In the genomic region with DNA sequence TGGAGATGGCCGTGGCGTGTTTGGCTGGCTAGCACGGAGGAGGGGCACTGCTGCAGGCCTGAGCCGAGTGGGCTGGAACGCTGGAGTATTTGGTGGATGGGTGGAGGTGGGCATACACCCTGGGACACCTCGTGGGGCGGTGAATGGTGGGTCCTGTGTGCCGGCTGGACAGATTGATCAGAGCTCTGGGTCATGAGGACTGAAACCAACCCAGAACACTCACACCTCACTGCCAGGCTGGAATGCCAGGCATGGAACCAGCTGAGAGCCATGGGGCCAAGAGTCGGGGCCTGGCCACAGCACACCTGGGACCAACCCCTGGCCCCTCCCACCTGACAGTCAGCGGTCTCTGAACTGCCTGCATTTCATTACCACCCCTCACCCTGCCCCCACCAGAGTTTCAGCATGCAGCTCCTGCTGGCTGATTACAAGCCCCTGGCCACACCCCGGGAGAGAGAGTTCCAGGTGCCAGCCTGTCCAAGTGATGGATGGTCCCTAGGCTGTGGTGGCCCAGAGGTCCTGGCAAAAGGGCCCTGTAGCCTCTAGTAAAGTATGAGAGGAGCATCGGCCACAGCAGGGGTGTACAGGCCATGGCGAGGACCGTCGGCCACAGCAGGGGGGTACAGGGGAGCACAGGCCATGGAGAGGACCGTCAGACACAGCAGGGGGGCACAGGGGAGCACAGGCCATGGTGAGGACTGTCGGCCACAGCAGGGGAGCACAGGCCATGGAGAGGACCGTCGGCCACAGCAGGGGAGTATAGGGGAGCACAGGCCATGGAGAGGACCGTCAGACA, we compare ENCODE assay signal across 1 cellular context.
TF ChIP-seq lines count a peak whose summit lies in the region.

No MANE protein-coding gene starts in this region.

TF ChIP-seq in H1, 55 proteins besides CTCF, POLR2A, EP300 and RAD21:
- TF ChIP-seq, protein P1, sequence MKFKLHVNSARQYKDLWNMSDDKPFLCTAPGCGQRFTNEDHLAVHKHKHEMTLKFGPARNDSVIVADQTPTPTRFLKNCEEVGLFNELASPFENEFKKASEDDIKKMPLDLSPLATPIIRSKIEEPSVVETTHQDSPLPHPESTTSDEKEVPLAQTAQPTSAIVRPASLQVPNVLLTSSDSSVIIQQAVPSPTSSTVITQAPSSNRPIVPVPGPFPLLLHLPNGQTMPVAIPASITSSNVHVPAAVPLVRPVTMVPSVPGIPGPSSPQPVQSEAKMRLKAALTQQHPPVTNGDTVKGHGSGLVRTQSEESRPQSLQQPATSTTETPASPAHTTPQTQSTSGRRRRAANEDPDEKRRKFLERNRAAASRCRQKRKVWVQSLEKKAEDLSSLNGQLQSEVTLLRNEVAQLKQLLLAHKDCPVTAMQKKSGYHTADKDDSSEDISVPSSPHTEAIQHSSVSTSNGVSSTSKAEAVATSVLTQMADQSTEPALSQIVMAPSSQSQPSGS (IDR thresholded peaks at IDR 0.05; ENCODE audit: low read length): no peak
- TF ChIP-seq TCF12 (IDR thresholded peaks at IDR 0.05; ENCODE audit: low read depth, low read length): 0 out of 2 replicates have a peak, but pooled peaks have one; percentile 27
